Comparison of ENCODE assay signal across 13 cellular contexts in genomic region chr2:30235859-30236535, GRCh38. TPM values are rescaled to one million over a fixed set of nuclear protein-coding genes. Genes with fewer than 3 reads are reported as not detected.
DNase-seq lines count a peak whose midpoint lies in the region; ATAC-seq and TF ChIP-seq lines count a peak whose summit lies in the region.
"Had no signal": no experiment of that assay in that cellular context is flagged by ENCODE, and none has a peak within 500 bp of the region (broad histone marks: within the 10 kb centered on the region; RNA-seq: fewer than 3 reads in every experiment).

No MANE protein-coding gene starts in this region.

- H3K9ac ChIP-seq in H9 (ENCODE audit: extremely low read depth, insufficient read length, low read length), result no peak overlapping the region

- no peak for ATAC-seq in effector memory CD8-positive, alpha-beta T cell (replicated peaks)
- no peak for ATAC-seq in GM19455 (IDR thresholded peaks at IDR 0.05; ENCODE audit: unreplicated experiment)
- ATAC-seq: Panc1 had no signal

- H3K4me1 Mint-ChIP-seq in H9, result peaks cover 25 to 36% of the 10 kb centered on the region in 2 experiments
- peaks cover 80% of the 10 kb centered on the region for H3K4me1 Mint-ChIP-seq in activated CD4-positive, alpha-beta memory T cell treated with anti-CD3 and anti-CD28 coated beads, Interleukin-2, amount 10 ng/mL, durations not matched to agents 7 days and 5 days
- H3K4me1 Mint-ChIP-seq in effector memory CD8-positive, alpha-beta T cell (ENCODE audit: low read depth in 2 of 2), result peaks cover 76 to 78% of the 10 kb centered on the region in 2 donors

- no peaks in the 10 kb centered on the region for H3K9me2 ChIP-seq in OCI-LY7 (ENCODE audit: insufficient read depth, low read length)

- no peak overlapping the region for H4K5ac ChIP-seq in H9 (ENCODE audit: insufficient read length, low read depth, low read length)

- intact Hi-C loops in OCI-LY7 (cut with micrococcal nuclease; ENCODE audit: unreplicated experiment), result no loop called here

- no CpG with 5 or more reads among the region's 4 CpGs for WGBS in H9 (ENCODE audit: extremely low coverage, insufficient read length, low lambda C conversion rate)

- no peak overlapping the region for H3K4me2 ChIP-seq in H9 (ENCODE audit: insufficient read depth, insufficient read length, low read length)
- no peak overlapping the region for H3K4me2 ChIP-seq in OCI-LY7 (ENCODE audit: low read length)

- H2BK5ac ChIP-seq in H9 (ENCODE audit: insufficient read length, low read length), result no peak overlapping the region

- H3K4ac ChIP-seq in H9 (ENCODE audit: low read depth, low read length), result no peak overlapping the region

- H2BK20ac ChIP-seq in H9 (ENCODE audit: low read depth, low read length, poor library complexity, severe bottlenecking), result no peak overlapping the region

- H3K23ac ChIP-seq in H9 (ENCODE audit: insufficient read length, low read depth, low read length), result no peak overlapping the region

- no peak overlapping the region for H2AK5ac ChIP-seq in H9 (ENCODE audit: insufficient read length, low read length)

- H3K56ac ChIP-seq in H9 (ENCODE audit: insufficient read length, low read depth, low read length), result no peak overlapping the region

- H2BK12ac ChIP-seq in H9 (ENCODE audit: insufficient read length, low read depth, low read length), result no peak overlapping the region

- H4K8ac ChIP-seq in H9 (replicated peaks; ENCODE audit: insufficient read length, low read depth, low read length), result no peak overlapping the region

- H4K20me1 ChIP-seq in H9 (ENCODE audit: control insufficient read depth, insufficient read depth, insufficient read length) (no peaks in the 10 kb centered on the region), OCI-LY7 (ENCODE audit: insufficient read depth, low read length) (no peaks in the 10 kb centered on the region)

- H3K18ac ChIP-seq in H9 (ENCODE audit: insufficient read length, low read depth, low read length), result no peak overlapping the region

- POLR2A ChIA-PET in activated CD4-positive, alpha-beta memory T cell treated with anti-CD3 and anti-CD28 coated beads, Interleukin-2, amount 10 ng/mL, durations not matched to agents 7 days and 5 days (lab: Charles Lee), result interaction anchor here (1.3 to 12.4 kb wide), 9 partner anchors 9 to 211 kb away, joined by 4 to 138 read pairs (median 41); partner anchors contain the start of genes LCLAT1 and YPEL5
- POLR2A ChIA-PET in OCI-LY7 (lab: Charles Lee), result interaction anchor here (0.7 kb wide), 1 partner anchor 53 kb away, joined by 3 read pairs; no protein-coding TSS in a partner anchor

- H2BK15ac ChIP-seq in H9 (ENCODE audit: low read depth, low read length), result no peak overlapping the region

- no peaks in the 10 kb centered on the region for H3K79me2 ChIP-seq in H9 (ENCODE audit: insufficient read depth, low read length)
- no peaks in the 10 kb centered on the region for H3K79me2 ChIP-seq in OCI-LY7 (ENCODE audit: insufficient read depth, low read depth, low read length)

- peaks cover 3% of the 10 kb centered on the region; the same call in 1 of the 2 replicates for H3K4me1 ChIP-seq in H9 (ENCODE audit: insufficient read depth, low read length)
- H3K4me1 ChIP-seq in OCI-LY7 (ENCODE audit: insufficient read depth, low read length, poor library complexity, severe bottlenecking), result peaks cover 20% of the 10 kb centered on the region

- DNase-seq in H9, result peak; percentile 12
- DNase-seq in activated CD4-positive, alpha-beta memory T cell treated with anti-CD3 and anti-CD28 coated beads, Interleukin-2, amount 10 ng/mL, durations not matched to agents 7 days and 5 days, result no peak
- DNase-seq in effector memory CD8-positive, alpha-beta T cell, result no peak
- DNase-seq in stimulated activated CD8-positive, alpha-beta memory T cell treated with anti-CD3 and anti-CD28 coated beads, Interleukin-4, amount 100 ng/mL, for 48 hours, result peak; percentile 67
- no peak for DNase-seq in SK-N-DZ (ENCODE audit: low spot score)
- no peak for DNase-seq in OCI-LY7 (ENCODE audit: low spot score)
- no peak for DNase-seq in CD1c-positive myeloid dendritic cell (ENCODE audit: extremely low spot score)
- DNase-seq: DND-41, hypothalamus, NCI-H187 treated with DMSO at 0.1 percent for 48 hours had no signal

- no peaks in the 10 kb centered on the region for H3K9me3 Mint-ChIP-seq in H9
- no peaks in the 10 kb centered on the region for H3K9me3 Mint-ChIP-seq in activated CD4-positive, alpha-beta memory T cell treated with anti-CD3 and anti-CD28 coated beads, Interleukin-2, amount 10 ng/mL, durations not matched to agents 7 days and 5 days
- no peaks in the 10 kb centered on the region for H3K9me3 Mint-ChIP-seq in effector memory CD8-positive, alpha-beta T cell

- no peak overlapping the region for H3K4me3 ChIP-seq in OCI-LY7 (ENCODE audit: low read depth, low read length, poor library complexity, severe bottlenecking)

- H3K79me1 ChIP-seq in H9 (ENCODE audit: insufficient read depth, low read depth, low read length, poor library complexity, severe bottlenecking), result no peaks in the 10 kb centered on the region

- peaks cover 4% of the 10 kb centered on the region; the same call in 1 of the 2 replicates for H3K27me3 Mint-ChIP-seq in H9 (ENCODE audit: low read depth)
- H3K27me3 Mint-ChIP-seq in activated CD4-positive, alpha-beta memory T cell treated with anti-CD3 and anti-CD28 coated beads, Interleukin-2, amount 10 ng/mL, durations not matched to agents 7 days and 5 days, result no peaks in the 10 kb centered on the region
- H3K27me3 Mint-ChIP-seq in effector memory CD8-positive, alpha-beta T cell, result no peaks in the 10 kb centered on the region

- peaks cover 9 to 58% (median 12%) of the 10 kb centered on the region in 3 experiments; a peak in 6 of 7 replicates for H3K36me3 Mint-ChIP-seq in H9 (ENCODE audit: insufficient read depth in 1 of 3, low read depth in 3 of 3)
- peaks cover 69% of the 10 kb centered on the region for H3K36me3 Mint-ChIP-seq in activated CD4-positive, alpha-beta memory T cell treated with anti-CD3 and anti-CD28 coated beads, Interleukin-2, amount 10 ng/mL, durations not matched to agents 7 days and 5 days (ENCODE audit: low read depth)
- peaks cover 81% of the 10 kb centered on the region for H3K36me3 Mint-ChIP-seq in effector memory CD8-positive, alpha-beta T cell (ENCODE audit: insufficient read depth)

- H3K27ac ChIP-seq in H9 (ENCODE audit: insufficient read length, low read depth, low read length) (no peak overlapping the region), OCI-LY7 (ENCODE audit: low read depth, low read length, poor library complexity, severe bottlenecking) (no peak overlapping the region)
- H3K27ac ChIP-seq: HL-60 had no signal

- H3K14ac ChIP-seq in H9 (ENCODE audit: insufficient read depth, low read length), result no peak overlapping the region

- H4K91ac ChIP-seq in H9 (ENCODE audit: insufficient read length, low read depth, low read length), result no peak overlapping the region

- TF ChIP-seq CTCF in H9 (conservative IDR thresholded peaks at IDR 0.05), result no peak
- no peak for TF ChIP-seq CTCF in OCI-LY7 (conservative IDR thresholded peaks at IDR 0.05; ENCODE audit: low read length)

- no peak overlapping the region for H2AFZ ChIP-seq in H9 (ENCODE audit: low read length)
- H2AFZ ChIP-seq in OCI-LY7 (ENCODE audit: low read length), result no peak overlapping the region

- no peak overlapping the region for H3T11ph ChIP-seq in H9 (ENCODE audit: low read length)

- no peaks in the 10 kb centered on the region; the same call in 1 of the 2 replicates for H3K27me3 ChIP-seq in H9 (ENCODE audit: insufficient read depth, low read length)

- no TSS peak for BruUV-seq in OCI-LY7 (replicated peaks; lab: Mats Ljungman, UMichigan)

- H2BK120ac ChIP-seq in H9 (ENCODE audit: low read depth, low read length, poor library complexity, severe bottlenecking), result no peak overlapping the region

- H3K23me2 ChIP-seq in H9 (ENCODE audit: insufficient read length, low read depth, low read length, poor library complexity, severe bottlenecking), result peaks cover 13% of the 10 kb centered on the region

- no peaks in the 10 kb centered on the region for H3K36me3 ChIP-seq in OCI-LY7 (ENCODE audit: insufficient read depth, low read length)

- H3K27ac Mint-ChIP-seq in H9, result no peak overlapping the region
- peak overlapping the region; percentile 79 for H3K27ac Mint-ChIP-seq in activated CD4-positive, alpha-beta memory T cell treated with anti-CD3 and anti-CD28 coated beads, Interleukin-2, amount 10 ng/mL, durations not matched to agents 7 days and 5 days
- H3K27ac Mint-ChIP-seq in effector memory CD8-positive, alpha-beta T cell, result peak overlapping the region; percentile 91 to 97

- H3K4me3 Mint-ChIP-seq in H9, result no peak overlapping the region
- no peak overlapping the region for H3K4me3 Mint-ChIP-seq in activated CD4-positive, alpha-beta memory T cell treated with anti-CD3 and anti-CD28 coated beads, Interleukin-2, amount 10 ng/mL, durations not matched to agents 7 days and 5 days
- H3K4me3 Mint-ChIP-seq in effector memory CD8-positive, alpha-beta T cell, result peak overlapping the region; percentile 89 to 93

- H3K9me3 ChIP-seq in H9 (ENCODE audit: control insufficient read depth, low read depth, low read length) (no peaks in the 10 kb centered on the region), OCI-LY7 (ENCODE audit: low read length) (no peaks in the 10 kb centered on the region)

- CTCF ChIA-PET in activated CD4-positive, alpha-beta memory T cell treated with anti-CD3 and anti-CD28 coated beads, Interleukin-2, amount 10 ng/mL, durations not matched to agents 7 days and 5 days (lab: Charles Lee), result interaction anchor here (0.9 to 4.0 kb wide), 9 partner anchors 9 to 476 kb away, joined by 3 to 18 read pairs (median 6); partner anchors contain the start of genes LCLAT1 and YPEL5
- CTCF ChIA-PET in OCI-LY7 (lab: Charles Lee; ENCODE audit: unreplicated experiment), result interaction anchor here (1.1 kb wide), 1 partner anchor 11 kb away, joined by 3 read pairs; no protein-coding TSS in a partner anchor

RNA-seq across cellular contexts. Expression of gene LBH, which starts 4.7 kb away (rescaled TPM):
- 51.6 and 53.0 TPM in 2 replicates for total RNA-seq in H9 (2021)
- 100 to 1,000 TPM; 105 to 110 TPM for total RNA-seq in activated CD4-positive, alpha-beta memory T cell treated with anti-CD3 and anti-CD28 coated beads, Interleukin-2, amount 10 ng/mL, durations not matched to agents 7 days and 5 days
- polyA plus RNA-seq in SK-N-DZ (2014; cell fraction: cytosol; rRNA removed), result 16.2 and 36.0 TPM in 2 replicates
- 5.2 and 9.8 TPM in 2 replicates for polyA plus RNA-seq in SK-N-DZ (2014; cell fraction: nucleus; rRNA removed)
- 0.75 and 3.7 TPM in 2 replicates for total RNA-seq in OCI-LY7 (2014; rRNA removed; shearing (Covaris generic))
- 3.0 and 3.8 TPM in 2 replicates for total RNA-seq in OCI-LY7 (2022)

Comparison
In these comparisons a context has a peak if more than half of its experiments do, and no peak if none do; other contexts are left out.
1. DNase-seq: peak in H9 (single experiment) and stimulated activated CD8-positive, alpha-beta memory T cell treated with anti-CD3 and anti-CD28 coated beads, Interleukin-4, amount 100 ng/mL, for 48 hours (single experiment); none in activated CD4-positive, alpha-beta memory T cell treated with anti-CD3 and anti-CD28 coated beads, Interleukin-2, amount 10 ng/mL, durations not matched to agents 7 days and 5 days (single experiment), effector memory CD8-positive, alpha-beta T cell (0 of 3), SK-N-DZ (single experiment), OCI-LY7 (single experiment) and CD1c-positive myeloid dendritic cell (single experiment).
2. H3K27ac Mint-ChIP-seq: peak in activated CD4-positive, alpha-beta memory T cell treated with anti-CD3 and anti-CD28 coated beads, Interleukin-2, amount 10 ng/mL, durations not matched to agents 7 days and 5 days (single experiment) and effector memory CD8-positive, alpha-beta T cell (2 of 2); none in H9 (0 of 3).
3. H3K4me3 Mint-ChIP-seq: peak in effector memory CD8-positive, alpha-beta T cell (2 of 2); none in H9 (0 of 2) and activated CD4-positive, alpha-beta memory T cell treated with anti-CD3 and anti-CD28 coated beads, Interleukin-2, amount 10 ng/mL, durations not matched to agents 7 days and 5 days (single experiment).
4. RNA of gene LBH, which starts 4.7 kb away (total RNA-seq): 105 to 110 TPM in activated CD4-positive, alpha-beta memory T cell treated with anti-CD3 and anti-CD28 coated beads, Interleukin-2, amount 10 ng/mL, durations not matched to agents 7 days and 5 days and 51.6 to 53.0 TPM in H9; 0.75 to 3.8 TPM in OCI-LY7; every median in the first group is over 10 times any median in the second.